ENCODE assay signal across 15 cellular contexts in the genomic region with DNA sequence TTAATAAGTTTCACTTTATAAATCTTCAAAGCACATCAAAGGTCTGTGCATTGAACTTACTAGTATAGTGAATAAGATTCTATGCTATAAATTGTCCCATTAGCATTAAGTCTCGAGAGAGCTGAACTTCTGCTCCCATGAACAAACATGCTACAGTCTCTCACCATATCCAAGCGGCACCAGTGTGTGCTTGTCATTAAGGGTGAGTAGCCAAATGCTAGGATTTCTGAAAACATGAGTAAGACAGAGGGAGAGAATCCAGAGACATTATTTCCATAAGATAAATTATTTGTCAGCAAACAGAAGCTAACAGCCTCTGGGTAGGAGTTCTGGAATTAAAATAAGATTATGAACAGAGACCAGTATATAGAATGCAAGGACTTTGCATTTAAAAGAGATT.
"Had no signal": no experiment of that assay in that cellular context is flagged by ENCODE, and none has a peak within 500 bp of the region (broad histone marks: within the 10 kb centered on the region; RNA-seq: fewer than 3 reads in every experiment).

No MANE protein-coding gene starts in this region.

- DNase-seq: activated B cell treated with CpG ODN at 0.5 μM for 24 hours; activated CD4-positive, alpha-beta memory T cell treated with anti-CD3 and anti-CD28 coated beads for 36 hours; activated CD4-positive, alpha-beta T cell treated with anti-CD3 and anti-CD28 coated beads for 4 hours; activated naive CD8-positive, alpha-beta T cell treated with anti-CD3 and anti-CD28 coated beads for 36 hours; activated T-cell treated with anti-CD3 and anti-CD28 coated beads for 4 hours; central memory CD4-positive, alpha-beta T cell; colonic mucosa; erythroblast; hypothalamus; left lung; midbrain; stimulated activated naive B cell treated with anti-CD40 and anti-IgM and Interleukin-4, amounts not matched to agents 10 μg/mL and 1 μg/mL and 100 μg/mL, for 72 hours; T-cell; T-helper 9 cell; upper lobe of right lung had no signal

- H3K4me3 ChIP-seq: colonic mucosa, left lung, upper lobe of right lung had no signal

- ATAC-seq: left lung; stimulated activated naive B cell treated with anti-CD40 and anti-IgM and Interleukin-4, amounts not matched to agents 10 μg/mL and 1 μg/mL and 100 μg/mL, for 72 hours; T-cell; upper lobe of right lung had no signal
